In the genomic region with DNA sequence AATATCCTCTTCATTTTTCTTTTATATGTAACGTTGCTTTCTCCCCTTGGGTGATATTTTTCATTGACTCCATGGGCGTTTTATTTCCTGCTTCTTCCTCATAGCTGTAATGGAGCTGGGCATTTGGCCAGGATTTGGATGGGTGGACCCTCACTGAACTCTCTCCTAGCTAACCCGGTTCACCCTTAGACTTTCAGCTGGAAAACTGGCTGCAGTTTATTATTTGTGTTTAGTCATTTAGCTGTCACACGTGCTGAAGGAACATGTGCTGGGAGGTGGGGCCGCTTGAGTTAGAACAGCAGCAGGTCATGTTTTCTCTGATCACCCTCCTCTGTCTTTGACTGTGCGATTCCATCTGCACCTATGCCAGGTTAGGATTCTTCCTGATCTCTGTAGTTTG, we compare ENCODE assay signal across 13 cellular contexts.
DNase-seq lines count a peak whose midpoint lies in the region; ATAC-seq, FAIRE-seq and TF ChIP-seq lines count a peak whose summit lies in the region.
"Had no signal": no experiment of that assay in that cellular context is flagged by ENCODE, and none has a peak within 500 bp of the region (broad histone marks: within the 10 kb centered on the region; RNA-seq: fewer than 3 reads in every experiment).

No MANE protein-coding gene starts in this region.

- 7 to 27% (median 27%) methylated on average over 6 of the region's 6 CpGs for WGBS in small intestine, 3 donors

- no peaks in the 10 kb centered on the region for H3K4me1 Mint-ChIP-seq in activated naive CD4-positive, alpha-beta T cell treated with anti-CD3 and anti-CD28 coated beads for 36 hours (ENCODE audit: low read depth)

- no peaks in the 10 kb centered on the region for H3K36me3 Mint-ChIP-seq in activated naive CD4-positive, alpha-beta T cell treated with anti-CD3 and anti-CD28 coated beads for 36 hours (ENCODE audit: low read depth)

- no peaks in the 10 kb centered on the region for H3K27me3 ChIP-seq in small intestine (ENCODE audit: control insufficient read depth in 2 of 2, insufficient read depth in 2 of 2, low read length in 2 of 2)
- H3K27me3 ChIP-seq: neutrophil had no signal

- no peaks in the 10 kb centered on the region for H3K4me1 ChIP-seq in small intestine (ENCODE audit: control insufficient read depth in 2 of 2, insufficient read depth in 1 of 2, low read depth in 1 of 2, low read length in 1 of 2)

- peak in 1 of 2 donors; percentile 19 for ATAC-seq in left cardiac atrium
- ATAC-seq: activated CD4-positive, CD25-positive, alpha-beta regulatory T cell treated with anti-CD3 and anti-CD28 coated beads, Interleukin-2, amount 50 U/mL, for 24 hours had no signal

- peak; percentile 1 for DNase-seq in HPDE6-E6E7 (ENCODE audit: extremely low spot score)
- DNase-seq in left cardiac atrium, result peak; percentile 44
- DNase-seq in small intestine, result peak; percentile 76
- DNase-seq in GM12892 (ENCODE audit: insufficient read length), result no peak
- DNase-seq in stimulated activated CD4-positive, alpha-beta T cell treated with anti-CD3 and anti-CD28 coated beads, Interleukin-15, amount 100 ng/mL, for 24 hours, result no peak
- DNase-seq in activated naive CD4-positive, alpha-beta T cell treated with anti-CD3 and anti-CD28 coated beads for 36 hours, result no peak
- DNase-seq: activated naive CD4-positive, alpha-beta T cell; NCI-H1694 treated with DMSO at 0.1 percent for 48 hours had no signal

- no peaks in the 10 kb centered on the region for H3K9me3 Mint-ChIP-seq in activated naive CD4-positive, alpha-beta T cell treated with anti-CD3 and anti-CD28 coated beads for 36 hours

- no peak overlapping the region for H3K4me3 Mint-ChIP-seq in activated naive CD4-positive, alpha-beta T cell treated with anti-CD3 and anti-CD28 coated beads for 36 hours

- no peaks in the 10 kb centered on the region for H3K27me3 Mint-ChIP-seq in activated naive CD4-positive, alpha-beta T cell treated with anti-CD3 and anti-CD28 coated beads for 36 hours (ENCODE audit: low read depth)

- H3K27ac ChIP-seq in small intestine (ENCODE audit: low read depth in 1 of 2, low read length in 1 of 2), result no peak overlapping the region
- H3K27ac ChIP-seq: neutrophil had no signal

- H3K27ac Mint-ChIP-seq in activated naive CD4-positive, alpha-beta T cell treated with anti-CD3 and anti-CD28 coated beads for 36 hours, result no peak overlapping the region

- no peak for TF ChIP-seq POLR2A in GM12892 (IDR thresholded peaks at IDR 0.05; ENCODE audit: low read depth, low read length)

- intact Hi-C loops in left cardiac atrium (cut with DNase I), result no loop called here
- intact Hi-C loops in activated naive CD4-positive, alpha-beta T cell treated with anti-CD3 and anti-CD28 coated beads for 36 hours (cut with micrococcal nuclease), result no loop called here

- H3K9me3 ChIP-seq in small intestine (ENCODE audit: control insufficient read depth, low read depth), result no peaks in the 10 kb centered on the region
- H3K9me3 ChIP-seq: neutrophil had no signal

- CTCF ChIA-PET in activated naive CD4-positive, alpha-beta T cell treated with anti-CD3 and anti-CD28 coated beads for 36 hours (lab: Charles Lee), result no interaction called here

- FAIRE-seq in small intestine (lab: Jason Lieb, UNC) (no peak), GM12892 (lab: Jason Lieb, UNC) (no peak)
- FAIRE-seq: H54, urothelium cell line had no signal

- no peaks in the 10 kb centered on the region for H3K36me3 ChIP-seq in small intestine (ENCODE audit: control insufficient read depth in 2 of 2, insufficient read depth in 2 of 2, low read length in 2 of 2)
- H3K36me3 ChIP-seq: neutrophil had no signal

- H3K4me3 ChIP-seq in small intestine (ENCODE audit: low read depth in 1 of 2, low read length in 2 of 2), result no peak overlapping the region

TF ChIP-seq in PFSK-1, 5 proteins besides CTCF, POLR2A, EP300 and RAD21:
- no peak for TF ChIP-seq POLR2AphosphoS5 (IDR thresholded peaks at IDR 0.05; ENCODE audit: low read depth, low read length)
- TF ChIP-seq, protein P1, sequence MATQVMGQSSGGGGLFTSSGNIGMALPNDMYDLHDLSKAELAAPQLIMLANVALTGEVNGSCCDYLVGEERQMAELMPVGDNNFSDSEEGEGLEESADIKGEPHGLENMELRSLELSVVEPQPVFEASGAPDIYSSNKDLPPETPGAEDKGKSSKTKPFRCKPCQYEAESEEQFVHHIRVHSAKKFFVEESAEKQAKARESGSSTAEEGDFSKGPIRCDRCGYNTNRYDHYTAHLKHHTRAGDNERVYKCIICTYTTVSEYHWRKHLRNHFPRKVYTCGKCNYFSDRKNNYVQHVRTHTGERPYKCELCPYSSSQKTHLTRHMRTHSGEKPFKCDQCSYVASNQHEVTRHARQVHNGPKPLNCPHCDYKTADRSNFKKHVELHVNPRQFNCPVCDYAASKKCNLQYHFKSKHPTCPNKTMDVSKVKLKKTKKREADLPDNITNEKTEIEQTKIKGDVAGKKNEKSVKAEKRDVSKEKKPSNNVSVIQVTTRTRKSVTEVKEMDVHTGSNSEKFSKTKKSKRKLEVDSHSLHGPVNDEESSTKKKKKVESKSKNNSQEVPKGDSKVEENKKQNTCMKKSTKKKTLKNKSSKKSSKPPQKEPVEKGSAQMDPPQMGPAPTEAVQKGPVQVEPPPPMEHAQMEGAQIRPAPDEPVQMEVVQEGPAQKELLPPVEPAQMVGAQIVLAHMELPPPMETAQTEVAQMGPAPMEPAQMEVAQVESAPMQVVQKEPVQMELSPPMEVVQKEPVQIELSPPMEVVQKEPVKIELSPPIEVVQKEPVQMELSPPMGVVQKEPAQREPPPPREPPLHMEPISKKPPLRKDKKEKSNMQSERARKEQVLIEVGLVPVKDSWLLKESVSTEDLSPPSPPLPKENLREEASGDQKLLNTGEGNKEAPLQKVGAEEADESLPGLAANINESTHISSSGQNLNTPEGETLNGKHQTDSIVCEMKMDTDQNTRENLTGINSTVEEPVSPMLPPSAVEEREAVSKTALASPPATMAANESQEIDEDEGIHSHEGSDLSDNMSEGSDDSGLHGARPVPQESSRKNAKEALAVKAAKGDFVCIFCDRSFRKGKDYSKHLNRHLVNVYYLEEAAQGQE (IDR thresholded peaks at IDR 0.05; ENCODE audit: insufficient read depth in 1 of 2, low read depth in 2 of 2, low read length in 2 of 2), result no peak
- 0 out of 2 replicates have a peak, but pooled peaks have one; percentile 38 for TF ChIP-seq SIN3A (IDR thresholded peaks at IDR 0.05; ENCODE audit: borderline replicate concordance, insufficient read depth, low read length)
- TF ChIP-seq FOXP2 (optimal IDR thresholded peaks at IDR 0.05; ENCODE audit: borderline replicate concordance, extremely low read depth, extremely low read length, insufficient read depth), result no peak
- TF ChIP-seq TAF1 (IDR thresholded peaks at IDR 0.05; ENCODE audit: borderline replicate concordance, insufficient read depth, low read length), result no peak

Comparison
In these comparisons a context has a peak if more than half of its experiments do, and no peak if none do; other contexts are left out.
1. DNase-seq: peak in HPDE6-E6E7 (single experiment), left cardiac atrium (single experiment) and small intestine (single experiment); none in GM12892 (single experiment), stimulated activated CD4-positive, alpha-beta T cell treated with anti-CD3 and anti-CD28 coated beads, Interleukin-15, amount 100 ng/mL, for 24 hours (single experiment) and activated naive CD4-positive, alpha-beta T cell treated with anti-CD3 and anti-CD28 coated beads for 36 hours (single experiment).